1 cellular context compared by ENCODE assay signal in the genomic region with DNA sequence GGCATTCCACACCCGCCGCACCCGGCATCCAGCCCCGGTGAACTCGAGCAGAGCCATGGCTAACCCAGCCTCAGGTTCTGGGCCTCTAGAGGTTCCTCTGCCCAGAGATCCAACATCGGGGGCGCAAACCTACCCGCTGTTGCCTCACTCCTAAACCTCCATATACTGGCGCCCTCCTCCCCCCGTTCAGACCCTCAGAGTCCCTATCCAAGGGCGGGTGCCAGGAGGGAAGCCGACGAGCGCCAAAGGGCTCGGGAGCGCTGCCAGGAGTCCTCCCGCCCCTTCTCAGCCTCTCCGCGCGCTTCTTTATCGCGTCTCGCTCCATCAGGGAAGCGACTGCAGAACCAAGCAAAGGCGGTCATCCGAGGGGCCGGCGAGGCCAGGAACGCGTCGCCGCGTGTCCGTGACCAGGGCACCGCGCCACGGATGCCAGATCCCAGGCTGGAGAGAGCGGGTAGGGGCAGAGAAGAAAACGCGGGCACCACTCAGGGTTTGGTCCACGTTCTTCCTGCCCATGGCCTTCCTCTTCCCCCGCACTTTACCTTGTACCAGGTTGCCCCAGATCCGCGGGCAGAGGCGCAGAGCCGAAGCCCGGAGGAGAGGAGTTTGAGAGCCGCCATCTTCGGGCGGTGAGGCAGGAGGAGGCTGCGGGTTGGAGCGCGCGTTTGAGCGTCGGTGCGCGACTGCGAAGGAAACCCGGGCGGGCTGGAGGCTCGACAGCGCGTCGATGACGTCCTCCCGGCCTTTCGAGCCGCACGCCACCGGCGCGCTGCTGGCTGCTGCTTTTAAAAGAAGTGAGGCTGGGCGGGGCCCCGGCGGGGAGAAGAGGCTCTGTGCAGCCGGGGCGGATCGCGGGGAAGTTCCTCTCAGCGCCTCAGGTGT.
TF ChIP-seq lines count a peak whose summit lies in the region.

A gene (minus strand): TSS at position 687 of the 882 bp plus-strand sequence. CDS start 67 bp downstream, at position 620.

TF ChIP-seq in GM12878, 131 proteins besides CTCF, POLR2A, EP300 and RAD21 (continued from another document):
- TF ChIP-seq, protein P1, sequence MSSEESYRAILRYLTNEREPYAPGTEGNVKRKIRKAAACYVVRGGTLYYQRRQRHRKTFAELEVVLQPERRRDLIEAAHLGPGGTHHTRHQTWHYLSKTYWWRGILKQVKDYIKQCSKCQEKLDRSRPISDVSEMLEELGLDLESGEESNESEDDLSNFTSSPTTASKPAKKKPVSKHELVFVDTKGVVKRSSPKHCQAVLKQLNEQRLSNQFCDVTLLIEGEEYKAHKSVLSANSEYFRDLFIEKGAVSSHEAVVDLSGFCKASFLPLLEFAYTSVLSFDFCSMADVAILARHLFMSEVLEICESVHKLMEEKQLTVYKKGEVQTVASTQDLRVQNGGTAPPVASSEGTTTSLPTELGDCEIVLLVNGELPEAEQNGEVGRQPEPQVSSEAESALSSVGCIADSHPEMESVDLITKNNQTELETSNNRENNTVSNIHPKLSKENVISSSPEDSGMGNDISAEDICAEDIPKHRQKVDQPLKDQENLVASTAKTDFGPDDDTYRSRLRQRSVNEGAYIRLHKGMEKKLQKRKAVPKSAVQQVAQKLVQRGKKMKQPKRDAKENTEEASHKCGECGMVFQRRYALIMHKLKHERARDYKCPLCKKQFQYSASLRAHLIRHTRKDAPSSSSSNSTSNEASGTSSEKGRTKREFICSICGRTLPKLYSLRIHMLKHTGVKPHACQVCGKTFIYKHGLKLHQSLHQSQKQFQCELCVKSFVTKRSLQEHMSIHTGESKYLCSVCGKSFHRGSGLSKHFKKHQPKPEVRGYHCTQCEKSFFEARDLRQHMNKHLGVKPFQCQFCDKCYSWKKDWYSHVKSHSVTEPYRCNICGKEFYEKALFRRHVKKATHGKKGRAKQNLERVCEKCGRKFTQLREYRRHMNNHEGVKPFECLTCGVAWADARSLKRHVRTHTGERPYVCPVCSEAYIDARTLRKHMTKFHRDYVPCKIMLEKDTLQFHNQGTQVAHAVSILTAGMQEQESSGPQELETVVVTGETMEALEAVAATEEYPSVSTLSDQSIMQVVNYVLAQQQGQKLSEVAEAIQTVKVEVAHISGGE (CRISPR knock-in tag; IDR thresholded peaks at IDR 0.05) = no peak
- no peak for TF ChIP-seq SUPT20H (IDR thresholded peaks at IDR 0.05; ENCODE audit: borderline replicate concordance, control insufficient read depth, low read depth, low read length)
- peak; percentile 80 for TF ChIP-seq HDAC6 (IDR thresholded peaks at IDR 0.05; ENCODE audit: unreplicated experiment)
- TF ChIP-seq ASH2L (IDR thresholded peaks at IDR 0.05; ENCODE audit: borderline replicate concordance, low read depth) = peak; percentile 75; the same call in 1 of the 2 replicates
- TF ChIP-seq SIN3A (IDR thresholded peaks at IDR 0.05; ENCODE audit: low read depth, low read length) = no peak
- TF ChIP-seq, protein P2, sequence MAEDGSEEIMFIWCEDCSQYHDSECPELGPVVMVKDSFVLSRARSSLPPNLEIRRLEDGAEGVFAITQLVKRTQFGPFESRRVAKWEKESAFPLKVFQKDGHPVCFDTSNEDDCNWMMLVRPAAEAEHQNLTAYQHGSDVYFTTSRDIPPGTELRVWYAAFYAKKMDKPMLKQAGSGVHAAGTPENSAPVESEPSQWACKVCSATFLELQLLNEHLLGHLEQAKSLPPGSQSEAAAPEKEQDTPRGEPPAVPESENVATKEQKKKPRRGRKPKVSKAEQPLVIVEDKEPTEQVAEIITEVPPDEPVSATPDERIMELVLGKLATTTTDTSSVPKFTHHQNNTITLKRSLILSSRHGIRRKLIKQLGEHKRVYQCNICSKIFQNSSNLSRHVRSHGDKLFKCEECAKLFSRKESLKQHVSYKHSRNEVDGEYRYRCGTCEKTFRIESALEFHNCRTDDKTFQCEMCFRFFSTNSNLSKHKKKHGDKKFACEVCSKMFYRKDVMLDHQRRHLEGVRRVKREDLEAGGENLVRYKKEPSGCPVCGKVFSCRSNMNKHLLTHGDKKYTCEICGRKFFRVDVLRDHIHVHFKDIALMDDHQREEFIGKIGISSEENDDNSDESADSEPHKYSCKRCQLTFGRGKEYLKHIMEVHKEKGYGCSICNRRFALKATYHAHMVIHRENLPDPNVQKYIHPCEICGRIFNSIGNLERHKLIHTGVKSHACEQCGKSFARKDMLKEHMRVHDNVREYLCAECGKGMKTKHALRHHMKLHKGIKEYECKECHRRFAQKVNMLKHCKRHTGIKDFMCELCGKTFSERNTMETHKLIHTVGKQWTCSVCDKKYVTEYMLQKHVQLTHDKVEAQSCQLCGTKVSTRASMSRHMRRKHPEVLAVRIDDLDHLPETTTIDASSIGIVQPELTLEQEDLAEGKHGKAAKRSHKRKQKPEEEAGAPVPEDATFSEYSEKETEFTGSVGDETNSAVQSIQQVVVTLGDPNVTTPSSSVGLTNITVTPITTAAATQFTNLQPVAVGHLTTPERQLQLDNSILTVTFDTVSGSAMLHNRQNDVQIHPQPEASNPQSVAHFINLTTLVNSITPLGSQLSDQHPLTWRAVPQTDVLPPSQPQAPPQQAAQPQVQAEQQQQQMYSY (CRISPR knock-in tag; IDR thresholded peaks at IDR 0.05) = no peak
- TF ChIP-seq GABPA (IDR thresholded peaks at IDR 0.05; ENCODE audit: low read depth) = no peak
- TF ChIP-seq HCFC1 (IDR thresholded peaks at IDR 0.05; ENCODE audit: low read length) = 0 out of 2 replicates have a peak, but pooled peaks have one; percentile 7
- TF ChIP-seq, protein P3, sequence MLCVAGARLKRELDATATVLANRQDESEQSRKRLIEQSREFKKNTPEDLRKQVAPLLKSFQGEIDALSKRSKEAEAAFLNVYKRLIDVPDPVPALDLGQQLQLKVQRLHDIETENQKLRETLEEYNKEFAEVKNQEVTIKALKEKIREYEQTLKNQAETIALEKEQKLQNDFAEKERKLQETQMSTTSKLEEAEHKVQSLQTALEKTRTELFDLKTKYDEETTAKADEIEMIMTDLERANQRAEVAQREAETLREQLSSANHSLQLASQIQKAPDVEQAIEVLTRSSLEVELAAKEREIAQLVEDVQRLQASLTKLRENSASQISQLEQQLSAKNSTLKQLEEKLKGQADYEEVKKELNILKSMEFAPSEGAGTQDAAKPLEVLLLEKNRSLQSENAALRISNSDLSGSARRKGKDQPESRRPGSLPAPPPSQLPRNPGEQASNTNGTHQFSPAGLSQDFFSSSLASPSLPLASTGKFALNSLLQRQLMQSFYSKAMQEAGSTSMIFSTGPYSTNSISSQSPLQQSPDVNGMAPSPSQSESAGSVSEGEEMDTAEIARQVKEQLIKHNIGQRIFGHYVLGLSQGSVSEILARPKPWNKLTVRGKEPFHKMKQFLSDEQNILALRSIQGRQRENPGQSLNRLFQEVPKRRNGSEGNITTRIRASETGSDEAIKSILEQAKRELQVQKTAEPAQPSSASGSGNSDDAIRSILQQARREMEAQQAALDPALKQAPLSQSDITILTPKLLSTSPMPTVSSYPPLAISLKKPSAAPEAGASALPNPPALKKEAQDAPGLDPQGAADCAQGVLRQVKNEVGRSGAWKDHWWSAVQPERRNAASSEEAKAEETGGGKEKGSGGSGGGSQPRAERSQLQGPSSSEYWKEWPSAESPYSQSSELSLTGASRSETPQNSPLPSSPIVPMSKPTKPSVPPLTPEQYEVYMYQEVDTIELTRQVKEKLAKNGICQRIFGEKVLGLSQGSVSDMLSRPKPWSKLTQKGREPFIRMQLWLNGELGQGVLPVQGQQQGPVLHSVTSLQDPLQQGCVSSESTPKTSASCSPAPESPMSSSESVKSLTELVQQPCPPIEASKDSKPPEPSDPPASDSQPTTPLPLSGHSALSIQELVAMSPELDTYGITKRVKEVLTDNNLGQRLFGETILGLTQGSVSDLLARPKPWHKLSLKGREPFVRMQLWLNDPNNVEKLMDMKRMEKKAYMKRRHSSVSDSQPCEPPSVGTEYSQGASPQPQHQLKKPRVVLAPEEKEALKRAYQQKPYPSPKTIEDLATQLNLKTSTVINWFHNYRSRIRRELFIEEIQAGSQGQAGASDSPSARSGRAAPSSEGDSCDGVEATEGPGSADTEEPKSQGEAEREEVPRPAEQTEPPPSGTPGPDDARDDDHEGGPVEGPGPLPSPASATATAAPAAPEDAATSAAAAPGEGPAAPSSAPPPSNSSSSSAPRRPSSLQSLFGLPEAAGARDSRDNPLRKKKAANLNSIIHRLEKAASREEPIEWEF (IDR thresholded peaks at IDR 0.05; ENCODE audit: insufficient replicate concordance, low read depth, low read length) = no peak
- no peak for TF ChIP-seq POLR2AphosphoS2 (IDR thresholded peaks at IDR 0.05; ENCODE audit: low read depth, low read length)
- no peak for TF ChIP-seq ZNF24 (IDR thresholded peaks at IDR 0.05)
- TF ChIP-seq EZH2 (IDR thresholded peaks at IDR 0.05; ENCODE audit: borderline replicate concordance, control insufficient read depth, low read depth, low read length) = no peak
- TF ChIP-seq, protein P4, sequence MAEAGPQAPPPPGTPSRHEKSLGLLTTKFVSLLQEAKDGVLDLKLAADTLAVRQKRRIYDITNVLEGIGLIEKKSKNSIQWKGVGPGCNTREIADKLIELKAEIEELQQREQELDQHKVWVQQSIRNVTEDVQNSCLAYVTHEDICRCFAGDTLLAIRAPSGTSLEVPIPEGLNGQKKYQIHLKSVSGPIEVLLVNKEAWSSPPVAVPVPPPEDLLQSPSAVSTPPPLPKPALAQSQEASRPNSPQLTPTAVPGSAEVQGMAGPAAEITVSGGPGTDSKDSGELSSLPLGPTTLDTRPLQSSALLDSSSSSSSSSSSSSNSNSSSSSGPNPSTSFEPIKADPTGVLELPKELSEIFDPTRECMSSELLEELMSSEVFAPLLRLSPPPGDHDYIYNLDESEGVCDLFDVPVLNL (IDR thresholded peaks at IDR 0.05; ENCODE audit: low read depth, low read length) = no peak; the same call in 1 of the 2 replicates
- TF ChIP-seq BRCA1 (IDR thresholded peaks at IDR 0.05; ENCODE audit: low read depth, low read length) = no peak
- no peak; the same call in none of the 2 replicates for TF ChIP-seq MXI1 (IDR thresholded peaks at IDR 0.05; ENCODE audit: low read depth, low read length)
- peak; percentile 38; the same call in 1 of the 2 replicates for TF ChIP-seq SPI1 (IDR thresholded peaks at IDR 0.05; ENCODE audit: borderline replicate concordance, insufficient read depth, low read depth, low read length)
- TF ChIP-seq, protein P5, sequence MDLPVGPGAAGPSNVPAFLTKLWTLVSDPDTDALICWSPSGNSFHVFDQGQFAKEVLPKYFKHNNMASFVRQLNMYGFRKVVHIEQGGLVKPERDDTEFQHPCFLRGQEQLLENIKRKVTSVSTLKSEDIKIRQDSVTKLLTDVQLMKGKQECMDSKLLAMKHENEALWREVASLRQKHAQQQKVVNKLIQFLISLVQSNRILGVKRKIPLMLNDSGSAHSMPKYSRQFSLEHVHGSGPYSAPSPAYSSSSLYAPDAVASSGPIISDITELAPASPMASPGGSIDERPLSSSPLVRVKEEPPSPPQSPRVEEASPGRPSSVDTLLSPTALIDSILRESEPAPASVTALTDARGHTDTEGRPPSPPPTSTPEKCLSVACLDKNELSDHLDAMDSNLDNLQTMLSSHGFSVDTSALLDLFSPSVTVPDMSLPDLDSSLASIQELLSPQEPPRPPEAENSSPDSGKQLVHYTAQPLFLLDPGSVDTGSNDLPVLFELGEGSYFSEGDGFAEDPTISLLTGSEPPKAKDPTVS (IDR thresholded peaks at IDR 0.05; ENCODE audit: low read depth, low read length) = no peak
- no peak for TF ChIP-seq ESRRA (IDR thresholded peaks at IDR 0.05; ENCODE audit: low read length)
